Comparison of ENCODE assay signal across 19 cellular contexts in genomic region chr17:77510133-77510796, GRCh38.
"Had no signal": no experiment of that assay in that cellular context is flagged by ENCODE, and none has a peak within 500 bp of the region (broad histone marks: within the 10 kb centered on the region; RNA-seq: fewer than 3 reads in every experiment).

No MANE protein-coding gene starts in this region.

- H3K27ac ChIP-seq: body of pancreas, esophagus muscularis mucosa, SJSA1, upper lobe of left lung had no signal

- H3K4me1 ChIP-seq: body of pancreas, SJSA1, upper lobe of left lung had no signal

- H3K4me3 ChIP-seq: body of pancreas, esophagus muscularis mucosa, SJSA1, upper lobe of left lung had no signal

- DNase-seq: activated B cell treated with CpG ODN at 0.5 μM for 24 hours; activated CD4-positive, alpha-beta T cell treated with anti-CD3 and anti-CD28 coated beads for 36 hours; activated CD4-positive, alpha-beta T cell treated with anti-CD3 and anti-CD28 coated beads, Interleukin-2, amount 50 U/mL, for 48 hours; activated naive CD4-positive, alpha-beta T cell treated with anti-CD3 and anti-CD28 coated beads for 36 hours; anterior cingulate cortex; body of pancreas; caudate nucleus; effector memory CD8-positive, alpha-beta T cell; glutamatergic neuron; hippocampal formation; left ventricle myocardium superior; nephron progenitor cell; retina; stimulated activated CD4-positive, alpha-beta T cell treated with anti-CD3 and anti-CD28 coated beads, Interleukin-4, amount 100 ng/mL, for 24 hours; stimulated activated naive CD4-positive, alpha-beta T cell treated with Interleukin-2 at 50 U/mL for 16 hours; T-helper 1 cell; upper lobe of left lung had no signal

- H3K27me3 ChIP-seq: body of pancreas, esophagus muscularis mucosa, SJSA1, upper lobe of left lung had no signal

- ATAC-seq: activated CD4-positive, alpha-beta T cell treated with anti-CD3 and anti-CD28 coated beads for 36 hours; body of pancreas; effector memory CD8-positive, alpha-beta T cell; left ventricle myocardium superior had no signal

- H3K9me3 ChIP-seq: body of pancreas had no signal

- H3K36me3 ChIP-seq: esophagus muscularis mucosa, SJSA1, upper lobe of left lung had no signal
